In genomic region chr17:48610282-48611211, GRCh38 we compare ENCODE assay signal across 1 cellular context.
TF ChIP-seq lines count a peak whose summit lies in the region.

TSS of gene HOXB7 (minus strand) at chr17:48611017. CDS start at chr17:48610918, 99 bp downstream.

TF ChIP-seq in GM12878, 131 proteins besides CTCF, POLR2A, EP300 and RAD21 (continued from another document):
- TF ChIP-seq SRF (IDR thresholded peaks at IDR 0.05; ENCODE audit: low read depth in 2 of 2, low read length in 2 of 2) = 0 out of 4 replicates have a peak, but pooled peaks of 1 of the 2 experiments have one; percentile 5
- no peak for TF ChIP-seq SMAD1 (IDR thresholded peaks at IDR 0.05; ENCODE audit: low read depth, partially characterized antibody)
- TF ChIP-seq BHLHE40 (IDR thresholded peaks at IDR 0.05; ENCODE audit: borderline replicate concordance in 1 of 2, low read depth in 2 of 2, low read length in 1 of 2) = peak in 1 of 2 experiments; percentile 61; a peak in 2 of 4 replicates
- no peak for TF ChIP-seq SMARCA5 (IDR thresholded peaks at IDR 0.05)
- no peak for TF ChIP-seq RCOR1 (conservative IDR thresholded peaks at IDR 0.05; ENCODE audit: low read depth, low read length)
- no peak for TF ChIP-seq CBX5 (IDR thresholded peaks at IDR 0.05; ENCODE audit: low read depth)
- no peak for TF ChIP-seq KAT2A (conservative IDR thresholded peaks at IDR 0.05; ENCODE audit: control insufficient read depth, low read depth, low read length)
- no peak for TF ChIP-seq ZNF24 (IDR thresholded peaks at IDR 0.05)
- peak; percentile 100 for TF ChIP-seq RAD51 (IDR thresholded peaks at IDR 0.05)
- TF ChIP-seq KDM1A (IDR thresholded peaks at IDR 0.05; ENCODE audit: borderline replicate concordance) = no peak
- peak; percentile 83 for TF ChIP-seq GATAD2B (conservative IDR thresholded peaks at IDR 0.05; ENCODE audit: low read depth)
- no peak for TF ChIP-seq SP1 (IDR thresholded peaks at IDR 0.05; ENCODE audit: low read depth, low read length)
- TF ChIP-seq POLR2AphosphoS2 (IDR thresholded peaks at IDR 0.05; ENCODE audit: low read depth, low read length) = no peak
- TF ChIP-seq USF1 (IDR thresholded peaks at IDR 0.05; ENCODE audit: borderline replicate concordance, extremely low read length, insufficient read depth, low read depth, low read length) = peak; percentile 93
- TF ChIP-seq WRNIP1 (IDR thresholded peaks at IDR 0.05; ENCODE audit: borderline replicate concordance, low read depth, low read length) = no peak
- TF ChIP-seq MAX (IDR thresholded peaks at IDR 0.05; ENCODE audit: low read depth, low read length) = peak; percentile 96
